30 cellular contexts compared by ENCODE assay signal in the genomic region with DNA sequence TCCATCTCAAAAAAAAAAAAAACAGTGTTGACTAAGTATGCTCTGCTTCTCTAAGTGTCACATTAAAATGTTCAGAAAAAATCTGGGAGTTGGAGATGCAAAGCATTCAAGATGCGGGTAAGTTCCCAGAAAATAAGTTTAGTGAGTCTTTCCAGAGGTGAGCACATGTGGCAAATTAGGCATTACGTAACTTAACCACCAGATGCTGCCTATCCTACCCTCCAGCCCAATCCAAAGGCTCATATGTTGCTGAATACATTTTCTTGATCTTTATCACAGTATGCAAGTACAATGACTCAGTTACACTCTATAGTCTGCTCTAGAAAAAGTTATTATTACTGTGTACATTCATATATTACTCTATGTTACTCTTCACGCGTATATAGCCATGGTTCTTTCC. TPM values are rescaled to one million over a fixed set of nuclear protein-coding genes. Genes with fewer than 3 reads are reported as not detected.
DNase-seq lines count a peak whose midpoint lies in the region; ATAC-seq and TF ChIP-seq lines count a peak whose summit lies in the region.
"Had no signal": no experiment of that assay in that cellular context is flagged by ENCODE, and none has a peak within 500 bp of the region (broad histone marks: within the 10 kb centered on the region; RNA-seq: fewer than 3 reads in every experiment).

No MANE protein-coding gene starts in this region.

- no peak overlapping the region for H3K27ac Mint-ChIP-seq in CD4-positive, alpha-beta T cell
- H3K27ac Mint-ChIP-seq: activated CD4-positive, alpha-beta memory T cell treated with anti-CD3 and anti-CD28 coated beads, Interleukin-2, amount 10 ng/mL, durations not matched to agents 7 days and 5 days; activated naive CD4-positive, alpha-beta T cell treated with anti-CD3 and anti-CD28 coated beads, Interleukin-2, amount 50 U/mL, for 24 hours; naive thymus-derived CD4-positive, alpha-beta T cell had no signal

- CTCF ChIA-PET in CD4-positive, alpha-beta T cell (lab: Charles Lee), result no interaction called here

- H3K27ac ChIP-seq in GM23248 (0 out of 2 replicates have a peak overlapping the region, but pooled peaks have one; percentile 11), SK-N-MC (peak overlapping the region; percentile 52; the same call in 1 of the 2 replicates)
- no peak overlapping the region for H3K27ac ChIP-seq in CD4-positive, alpha-beta T cell (ENCODE audit: low read depth, low read length)
- H3K27ac ChIP-seq: body of pancreas, hepatocyte, ovary, sigmoid colon, upper lobe of left lung, WERI-Rb-1 had no signal

- H3K4me1 ChIP-seq in GM23248 (ENCODE audit: insufficient read depth) (peaks cover 12% of the 10 kb centered on the region), BE2C (no peaks in the 10 kb centered on the region)

- H3K27me3 Mint-ChIP-seq in CD4-positive, alpha-beta T cell, result peaks cover 43% of the 10 kb centered on the region

- no peak for ATAC-seq in CD4-positive, alpha-beta T cell (ENCODE audit: poor library complexity)
- no peak for ATAC-seq in HG03469 (IDR thresholded peaks at IDR 0.05; ENCODE audit: unreplicated experiment)
- ATAC-seq: activated T-cell treated with anti-CD3 and anti-CD28 coated beads, Interleukin-2, amount 50 U/mL, for 4 hours; body of pancreas; esophagus mucosa; GM12878; naive thymus-derived CD4-positive, alpha-beta T cell; stimulated activated naive CD8-positive, alpha-beta T cell treated with anti-CD3 and anti-CD28 coated beads, Interleukin-15, Interleukin-2, amounts not matched to agents 100 U/mL and 50 U/mL, for 24 hours had no signal

- no peaks in the 10 kb centered on the region for H3K4me1 Mint-ChIP-seq in CD4-positive, alpha-beta T cell (ENCODE audit: low read depth)
- H3K4me1 Mint-ChIP-seq: activated naive CD4-positive, alpha-beta T cell treated with anti-CD3 and anti-CD28 coated beads, Interleukin-2, amount 50 U/mL, for 24 hours had no signal

- H3K4me3 ChIP-seq in GM23248 (no peak overlapping the region), SK-N-MC (peak overlapping the region; percentile 54), BE2C (ENCODE audit: low read depth, low read length) (no peak overlapping the region)
- H3K4me3 ChIP-seq: body of pancreas, GM12878, hepatocyte, ovary, sigmoid colon, upper lobe of left lung had no signal

- peak; percentile 43 for DNase-seq in AG08395 (ENCODE audit: low spot score)
- DNase-seq in GM23248, result peak; percentile 77
- DNase-seq in SK-N-MC (ENCODE audit: low read depth, low spot score), result peak; percentile 91
- peak; percentile 41 to 55 for DNase-seq in erythroblast (lab: John Stamatoyannopoulos, UW)
- DNase-seq in CD4-positive, alpha-beta T cell, result no peak
- DNase-seq in SHP77 (lab: John Stamatoyannopoulos, UW), result no peak
- DNase-seq in BE2C, result no peak
- DNase-seq: activated CD4-positive, alpha-beta memory T cell treated with anti-CD3 and anti-CD28 coated beads, Interleukin-2, amount 10 ng/mL, durations not matched to agents 7 days and 5 days; activated T-cell treated with anti-CD3 and anti-CD28 coated beads, Interleukin-2, amount 50 U/mL, for 4 hours; body of pancreas; dermis blood vessel endothelial cell; islet precursor cell; naive thymus-derived CD4-positive, alpha-beta T cell; NCI-H187; NCI-H446; ovary; sigmoid colon; stimulated activated CD4-positive, alpha-beta T cell treated with anti-CD3 and anti-CD28 coated beads, Interleukin-1b, Interleukin-23, amount 100 ng/mL, for 48 hours; stimulated activated naive CD8-positive, alpha-beta T cell treated with anti-CD3 and anti-CD28 coated beads, Interleukin-15, Interleukin-2, amounts not matched to agents 100 U/mL and 50 U/mL, for 24 hours; upper lobe of left lung; WERI-Rb-1 had no signal

- H4K20me1 ChIP-seq in GM23248 (ENCODE audit: insufficient read depth), result no peaks in the 10 kb centered on the region

- H3F3A ChIP-seq in GM23248 (ENCODE audit: insufficient read depth), result peaks cover 22% of the 10 kb centered on the region

- H3K27me3 ChIP-seq in GM23248 (replicated peaks; ENCODE audit: insufficient read depth) (0 out of 2 replicates have a peak, but pooled peaks cover 8% of the 10 kb centered on the region), BE2C (no peaks in the 10 kb centered on the region)
- peaks cover 23% of the 10 kb centered on the region for H3K27me3 ChIP-seq in CD4-positive, alpha-beta T cell (ENCODE audit: control insufficient read depth, insufficient read depth, low read length)
- H3K27me3 ChIP-seq: body of pancreas, hepatocyte, ovary had no signal

- H3K4me2 ChIP-seq in GM23248 (ENCODE audit: unreplicated experiment), result no peak overlapping the region
- H3K4me2 ChIP-seq: hepatocyte had no signal

- POLR2A ChIA-PET in CD4-positive, alpha-beta T cell (lab: Charles Lee), result no interaction called here

- no peak overlapping the region for H2AFZ ChIP-seq in GM23248
- H2AFZ ChIP-seq: hepatocyte had no signal

- TF ChIP-seq POLR2A in erythroblast (IDR thresholded peaks at IDR 0.05; ENCODE audit: low read length), result no peak

- H3K9me3 Mint-ChIP-seq in CD4-positive, alpha-beta T cell, result no peaks in the 10 kb centered on the region
- H3K9me3 Mint-ChIP-seq: activated CD4-positive, alpha-beta memory T cell treated with anti-CD3 and anti-CD28 coated beads, Interleukin-2, amount 10 ng/mL, durations not matched to agents 7 days and 5 days; activated naive CD4-positive, alpha-beta T cell treated with anti-CD3 and anti-CD28 coated beads, Interleukin-2, amount 50 U/mL, for 24 hours; activated T-cell treated with anti-CD3 and anti-CD28 coated beads, Interleukin-2, amount 50 U/mL, for 4 hours had no signal

- intact Hi-C loops in CD4-positive, alpha-beta T cell (cut with DNase I, micrococcal nuclease), result loop anchor here in 1 of 2 experiments (2.0 kb wide), 1 partner anchor 62 kb away; no protein-coding TSS in a partner anchor

- H3K9me3 ChIP-seq in GM23248 (ENCODE audit: low read depth), result no peaks in the 10 kb centered on the region
- no peaks in the 10 kb centered on the region for H3K9me3 ChIP-seq in SK-N-MC (ENCODE audit: low read depth, low read length)
- no peaks in the 10 kb centered on the region for H3K9me3 ChIP-seq in CD4-positive, alpha-beta T cell (ENCODE audit: control insufficient read depth, low read length)
- H3K9me3 ChIP-seq in BE2C, result no peaks in the 10 kb centered on the region
- H3K9me3 ChIP-seq: body of pancreas, ovary, sigmoid colon, upper lobe of left lung had no signal

- no peaks in the 10 kb centered on the region for H3K9me2 ChIP-seq in GM23248 (ENCODE audit: insufficient read depth)

- no peak overlapping the region for H3K4me3 Mint-ChIP-seq in CD4-positive, alpha-beta T cell
- H3K4me3 Mint-ChIP-seq: activated CD4-positive, alpha-beta memory T cell treated with anti-CD3 and anti-CD28 coated beads, Interleukin-2, amount 10 ng/mL, durations not matched to agents 7 days and 5 days; activated naive CD4-positive, alpha-beta T cell treated with anti-CD3 and anti-CD28 coated beads, Interleukin-2, amount 50 U/mL, for 24 hours; activated T-cell treated with anti-CD3 and anti-CD28 coated beads, Interleukin-2, amount 50 U/mL, for 4 hours; naive thymus-derived CD4-positive, alpha-beta T cell had no signal

- H3K36me3 ChIP-seq in GM23248 (ENCODE audit: low read depth) (no peaks in the 10 kb centered on the region), SK-N-MC (ENCODE audit: insufficient read depth, low read length) (no peaks in the 10 kb centered on the region), BE2C (no peaks in the 10 kb centered on the region)
- H3K36me3 ChIP-seq: ovary, sigmoid colon, upper lobe of left lung, WERI-Rb-1 had no signal

- WGBS in GM23248 (ENCODE audit: low coverage in 1 of 2, low lambda C conversion rate in 2 of 2, missing lambda C conversion rate in 2 of 2), 2 experiments, result 5 to 19% methylated on average over 4 of the region's 4 CpGs

- H3K9ac ChIP-seq in GM23248 (no peak overlapping the region), SK-N-MC (ENCODE audit: insufficient read length) (no peak overlapping the region)

- H3K36me3 Mint-ChIP-seq in CD4-positive, alpha-beta T cell (ENCODE audit: low read depth), result no peaks in the 10 kb centered on the region

- TF ChIP-seq CTCF in CD4-positive, alpha-beta T cell (IDR thresholded peaks at IDR 0.05), result no peak
- no peak for TF ChIP-seq CTCF in BE2C (IDR thresholded peaks at IDR 0.05; ENCODE audit: low read depth, low read length)

- in situ Hi-C loops in GM23248 (cut with MboI), result no loop called here

- no peaks in the 10 kb centered on the region for H3K79me2 ChIP-seq in GM23248 (ENCODE audit: insufficient read depth)
- H3K79me2 ChIP-seq: hepatocyte had no signal

RNA-seq across cellular contexts. Expression of a gene that starts 3.6 kb away (rescaled TPM):
- total RNA-seq in GM23248 (2014; rRNA removed; shearing (Covaris generic)), result not detected in 2 replicates
- polyA plus RNA-seq in GM23248 (2016; fragmentation: Nextera tagmentation; extraction: Ambion mirVana), result not detected in 2 replicates
- total RNA-seq in CD4-positive, alpha-beta T cell, result under 1 TPM; 0.45 to 0.52 TPM
- not detected for polyA plus RNA-seq in BE2C (2012; ENCODE audit: insufficient read depth, insufficient read length, low read depth)
- total RNA-seq: dermis blood vessel endothelial cell; esophagus mucosa; G401; HT1080; lung microvascular endothelial cell; T-helper 1 cell treated with Interleukin-12 subunit alpha and Interleukin-12 subunit beta and Interleukin-4 antibody, amounts not matched to agents 30 ng/mL and 1 ng/mL, for 36 hours had no signal

Comparison
In these comparisons a context has a peak if more than half of its experiments do, and no peak if none do; other contexts are left out.
1. DNase-seq: peak in AG08395 (single experiment), GM23248 (single experiment), SK-N-MC (single experiment) and erythroblast (2 of 2); none in CD4-positive, alpha-beta T cell (0 of 10), SHP77 (0 of 2) and BE2C (single experiment).